8 cellular contexts compared by ENCODE assay signal in genomic region chr5:72847989-72848473, GRCh38. TPM values are rescaled to one million over a fixed set of nuclear protein-coding genes. Genes with fewer than 3 reads are reported as not detected.
DNase-seq lines count a peak whose midpoint lies in the region; ATAC-seq, FAIRE-seq and TF ChIP-seq lines count a peak whose summit lies in the region.

No MANE protein-coding gene starts in this region.

- peak overlapping the region; percentile 90 for H3K9ac ChIP-seq in Loucy (ENCODE audit: low read depth, low read length, poor library complexity, severe bottlenecking)

- H3F3A ChIP-seq in Loucy (ENCODE audit: low read depth) = no peaks in the 10 kb centered on the region

- peaks cover 49% of the 10 kb centered on the region for H3K4me1 Mint-ChIP-seq in activated naive CD4-positive, alpha-beta T cell treated with anti-CD3 and anti-CD28 coated beads for 36 hours (ENCODE audit: low read depth)

- peak overlapping the region; percentile 90 for H2AFZ ChIP-seq in Loucy (ENCODE audit: low read length)

- peak; percentile 93 for DNase-seq in G401 (ENCODE audit: low spot score)
- peak; percentile 58 for DNase-seq in H54 (ENCODE audit: insufficient read length, low spot score)
- DNase-seq in SJCRH30 = peak; percentile 89 to 91
- DNase-seq in activated naive CD4-positive, alpha-beta T cell treated with anti-CD3 and anti-CD28 coated beads for 36 hours = peak; percentile 90
- DNase-seq in substantia nigra (lab: John Stamatoyannopoulos, UW) = peak; percentile 45 to 93 (median 85)

- intact Hi-C loops in activated naive CD4-positive, alpha-beta T cell treated with anti-CD3 and anti-CD28 coated beads for 36 hours (cut with micrococcal nuclease) = loop anchor here (1.0 to 5.0 kb wide), 4 partner anchors 32 to 616 kb away; partner anchors contain the start of genes MRPS27, PTCD2 and TNPO1

- H3K27me3 ChIP-seq in Loucy (ENCODE audit: insufficient read depth, low read length, poor library complexity, severe bottlenecking) (no peaks in the 10 kb centered on the region), SJCRH30 (no peaks in the 10 kb centered on the region), gastroesophageal sphincter (no peaks in the 10 kb centered on the region), neutrophil (no peaks in the 10 kb centered on the region)

- peaks cover 19% of the 10 kb centered on the region for H3K36me3 Mint-ChIP-seq in activated naive CD4-positive, alpha-beta T cell treated with anti-CD3 and anti-CD28 coated beads for 36 hours (ENCODE audit: low read depth)

- H3K4me1 ChIP-seq in Loucy (ENCODE audit: insufficient read depth, low read length, poor library complexity, severe bottlenecking) (peaks cover 34% of the 10 kb centered on the region), SJCRH30 (peaks cover 5% of the 10 kb centered on the region; the same call in 1 of the 2 replicates), gastroesophageal sphincter (peaks cover 3 to 77% (median 7%) of the 10 kb centered on the region in 3 donors), neutrophil (ENCODE audit: control insufficient read depth in 1 of 2, insufficient read depth in 1 of 2, low read depth in 1 of 2, low read length in 1 of 2) (peaks cover 62 to 75% of the 10 kb centered on the region in 2 experiments)

- no peaks in the 10 kb centered on the region for H3K9me3 ChIP-seq in Loucy (ENCODE audit: insufficient read depth, low read depth, low read length)
- no peaks in the 10 kb centered on the region for H3K9me3 ChIP-seq in SJCRH30 (replicated peaks)
- H3K9me3 ChIP-seq in gastroesophageal sphincter = no peaks in the 10 kb centered on the region
- no peaks in the 10 kb centered on the region for H3K9me3 ChIP-seq in neutrophil

- no peak for TF ChIP-seq CTCF in Loucy (conservative IDR thresholded peaks at IDR 0.05; ENCODE audit: low read length)
- peak in 3 of 4 experiments; percentile 19 to 41 (median 23) for TF ChIP-seq CTCF in gastroesophageal sphincter (IDR thresholded peaks at IDR 0.05)
- peak; percentile 30 for TF ChIP-seq CTCF in neutrophil (IDR thresholded peaks at IDR 0.05)

- no peaks in the 10 kb centered on the region for H3K27me3 Mint-ChIP-seq in activated naive CD4-positive, alpha-beta T cell treated with anti-CD3 and anti-CD28 coated beads for 36 hours (ENCODE audit: low read depth)

- peaks cover 42% of the 10 kb centered on the region for H4K20me1 ChIP-seq in Loucy (ENCODE audit: insufficient read depth, low read length, poor library complexity, severe bottlenecking)

- H3K9me3 Mint-ChIP-seq in activated naive CD4-positive, alpha-beta T cell treated with anti-CD3 and anti-CD28 coated beads for 36 hours = no peaks in the 10 kb centered on the region

- H3K79me2 ChIP-seq in Loucy (ENCODE audit: insufficient read depth, low read length) = peaks cover 51% of the 10 kb centered on the region

- no peaks in the 10 kb centered on the region for H3K9me2 ChIP-seq in Loucy (replicated peaks; ENCODE audit: low read depth, low read length)

- ATAC-seq in gastroesophageal sphincter = peak; percentile 94

- in situ Hi-C loops in G401 (cut with HindIII; ENCODE audit: low sequenced_read_pairs) = no loop called here

- peak overlapping the region; percentile 97 for H3K27ac Mint-ChIP-seq in activated naive CD4-positive, alpha-beta T cell treated with anti-CD3 and anti-CD28 coated beads for 36 hours

- TF ChIP-seq POLR2A in H54 (IDR thresholded peaks at IDR 0.05; ENCODE audit: low read depth, low read length) (peak; percentile 98), gastroesophageal sphincter (IDR thresholded peaks at IDR 0.05) (peak; percentile 82 to 88)

- H3K4me2 ChIP-seq in Loucy (ENCODE audit: low read depth, low read length, poor library complexity, severe bottlenecking) = peak overlapping the region; percentile 87

- no peak for TF ChIP-seq EP300 in gastroesophageal sphincter (IDR thresholded peaks at IDR 0.05)

- 0% methylated on average over 4 to 7 of the region's 32 CpGs for WGBS in gastroesophageal sphincter (ENCODE audit: low coverage in 1 of 2), 2 donors

- peak; percentile 68 for FAIRE-seq in H54 (lab: Jason Lieb, UNC)

- CTCF ChIA-PET in activated naive CD4-positive, alpha-beta T cell treated with anti-CD3 and anti-CD28 coated beads for 36 hours (lab: Charles Lee) = no interaction called here

- peak overlapping the region; percentile 97 for H3K4me3 Mint-ChIP-seq in activated naive CD4-positive, alpha-beta T cell treated with anti-CD3 and anti-CD28 coated beads for 36 hours

- H3K4me3 ChIP-seq in Loucy (ENCODE audit: low read length, poor library complexity, severe bottlenecking) = peak overlapping the region; percentile 82
- peak overlapping the region; percentile 91 for H3K4me3 ChIP-seq in SJCRH30
- H3K4me3 ChIP-seq in gastroesophageal sphincter = peak overlapping the region; percentile 79 to 86
- H3K4me3 ChIP-seq in neutrophil (ENCODE audit: low read depth in 1 of 2, low read length in 1 of 2) = peak overlapping the region; percentile 73 to 95

- peak overlapping the region; percentile 97 for H3K27ac ChIP-seq in SJCRH30
- peak overlapping the region; percentile 60 to 95 (median 92) for H3K27ac ChIP-seq in gastroesophageal sphincter
- peak overlapping the region; percentile 89 for H3K27ac ChIP-seq in neutrophil
- peak overlapping the region; percentile 92 for H3K27ac ChIP-seq in substantia nigra (ENCODE audit: low read depth, low read length, poor library complexity, severe bottlenecking)

- peaks cover 3% of the 10 kb centered on the region; the same call in 1 of the 2 replicates for H3K36me3 ChIP-seq in Loucy (ENCODE audit: insufficient read depth, low read length)
- peaks cover 38% of the 10 kb centered on the region for H3K36me3 ChIP-seq in SJCRH30
- H3K36me3 ChIP-seq in gastroesophageal sphincter = no peaks in the 10 kb centered on the region
- H3K36me3 ChIP-seq in neutrophil = peaks cover 5% of the 10 kb centered on the region

RNA-seq across cellular contexts. Expression of gene TNPO1, which starts 31.6 kb away (rescaled TPM):
- total RNA-seq in G401 (2014; rRNA removed; shearing (Covaris generic)) = 107 and 149 TPM in 2 replicates
- total RNA-seq in SJCRH30 (2014; rRNA removed; shearing (Covaris generic)) = 194 and 209 TPM in 2 replicates
- 100 to 1,000 TPM; 105 to 107 TPM for total RNA-seq in activated naive CD4-positive, alpha-beta T cell treated with anti-CD3 and anti-CD28 coated beads for 36 hours
- 100 to 1,000 TPM in 3 of 4 donors, 10 to 100 TPM in 1; 81.2 to 131 (median 116) TPM for total RNA-seq in gastroesophageal sphincter

Comparison
In these comparisons a context has a peak if more than half of its experiments do, and no peak if none do; other contexts are left out.
1. Peak in every context shown above with its lines: DNase-seq, ATAC-seq, H3K4me3 ChIP-seq and H3K27ac ChIP-seq.